Comparison of ENCODE assay signal across 1 cellular context in the genomic region with DNA sequence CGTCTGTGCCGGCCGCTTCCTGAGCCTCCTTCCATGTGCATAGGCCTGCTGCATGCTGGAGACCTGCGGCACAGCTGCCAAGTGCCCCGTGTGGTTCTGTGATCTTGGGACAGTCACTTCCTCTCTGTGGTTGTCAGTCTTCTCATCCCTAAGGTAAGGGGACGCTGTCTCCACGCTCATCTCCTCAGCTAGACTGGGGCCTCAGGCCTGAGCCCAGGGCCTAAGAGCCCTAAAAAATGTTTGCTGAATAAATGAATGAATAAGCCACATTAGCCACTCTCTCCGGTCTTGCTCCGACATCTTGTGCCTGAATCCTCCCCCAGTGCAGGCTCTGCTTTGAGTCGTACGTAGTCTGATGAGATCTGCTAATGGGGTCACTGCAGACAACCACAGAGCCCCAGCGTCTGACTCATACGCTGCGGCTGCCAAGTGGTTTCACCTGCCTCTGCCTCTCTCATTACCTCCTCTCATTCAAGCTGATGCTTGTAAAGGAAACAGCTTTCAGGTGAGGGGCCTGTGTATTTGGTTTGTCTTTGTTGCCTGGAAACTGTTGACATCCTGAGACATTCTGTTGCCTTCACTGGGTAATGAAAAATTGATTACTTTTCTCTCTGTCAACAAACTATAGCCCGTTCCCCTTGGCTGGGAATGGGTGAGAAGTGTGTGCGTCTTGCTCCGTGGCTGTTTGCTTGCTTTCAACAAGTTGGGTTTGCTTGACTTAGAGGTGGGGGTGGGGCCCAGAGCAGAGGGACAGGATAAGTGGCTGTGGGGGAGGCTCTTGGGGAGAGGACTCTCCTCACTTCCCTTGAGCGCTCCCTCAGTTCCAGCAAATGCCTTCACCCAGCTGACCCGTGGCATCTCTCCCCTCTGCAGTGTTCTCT.
TF ChIP-seq lines count a peak whose summit lies in the region.

No MANE protein-coding gene starts in this region.

TF ChIP-seq in K562, 482 proteins besides CTCF, POLR2A, EP300 and RAD21 (continued from another document):
- no peak for TF ChIP-seq STAT5B (CRISPR knock-in tag; IDR thresholded peaks at IDR 0.05)
- TF ChIP-seq, protein P1, sequence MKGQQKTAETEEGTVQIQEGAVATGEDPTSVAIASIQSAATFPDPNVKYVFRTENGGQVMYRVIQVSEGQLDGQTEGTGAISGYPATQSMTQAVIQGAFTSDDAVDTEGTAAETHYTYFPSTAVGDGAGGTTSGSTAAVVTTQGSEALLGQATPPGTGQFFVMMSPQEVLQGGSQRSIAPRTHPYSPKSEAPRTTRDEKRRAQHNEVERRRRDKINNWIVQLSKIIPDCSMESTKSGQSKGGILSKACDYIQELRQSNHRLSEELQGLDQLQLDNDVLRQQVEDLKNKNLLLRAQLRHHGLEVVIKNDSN (CRISPR knock-in tag; IDR thresholded peaks at IDR 0.05) = no peak
- TF ChIP-seq, protein P2, sequence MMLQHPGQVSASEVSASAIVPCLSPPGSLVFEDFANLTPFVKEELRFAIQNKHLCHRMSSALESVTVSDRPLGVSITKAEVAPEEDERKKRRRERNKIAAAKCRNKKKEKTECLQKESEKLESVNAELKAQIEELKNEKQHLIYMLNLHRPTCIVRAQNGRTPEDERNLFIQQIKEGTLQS (IDR thresholded peaks at IDR 0.05) = peak; percentile 70
- TF ChIP-seq, protein P2 (CRISPR knock-in tag; conservative IDR thresholded peaks at IDR 0.05) = no peak
- TF ChIP-seq, protein P3, sequence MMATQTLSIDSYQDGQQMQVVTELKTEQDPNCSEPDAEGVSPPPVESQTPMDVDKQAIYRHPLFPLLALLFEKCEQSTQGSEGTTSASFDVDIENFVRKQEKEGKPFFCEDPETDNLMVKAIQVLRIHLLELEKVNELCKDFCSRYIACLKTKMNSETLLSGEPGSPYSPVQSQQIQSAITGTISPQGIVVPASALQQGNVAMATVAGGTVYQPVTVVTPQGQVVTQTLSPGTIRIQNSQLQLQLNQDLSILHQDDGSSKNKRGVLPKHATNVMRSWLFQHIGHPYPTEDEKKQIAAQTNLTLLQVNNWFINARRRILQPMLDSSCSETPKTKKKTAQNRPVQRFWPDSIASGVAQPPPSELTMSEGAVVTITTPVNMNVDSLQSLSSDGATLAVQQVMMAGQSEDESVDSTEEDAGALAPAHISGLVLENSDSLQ (IDR thresholded peaks at IDR 0.05) = peak; percentile 36; the same call in 1 of the 2 replicates
- TF ChIP-seq, protein P4, sequence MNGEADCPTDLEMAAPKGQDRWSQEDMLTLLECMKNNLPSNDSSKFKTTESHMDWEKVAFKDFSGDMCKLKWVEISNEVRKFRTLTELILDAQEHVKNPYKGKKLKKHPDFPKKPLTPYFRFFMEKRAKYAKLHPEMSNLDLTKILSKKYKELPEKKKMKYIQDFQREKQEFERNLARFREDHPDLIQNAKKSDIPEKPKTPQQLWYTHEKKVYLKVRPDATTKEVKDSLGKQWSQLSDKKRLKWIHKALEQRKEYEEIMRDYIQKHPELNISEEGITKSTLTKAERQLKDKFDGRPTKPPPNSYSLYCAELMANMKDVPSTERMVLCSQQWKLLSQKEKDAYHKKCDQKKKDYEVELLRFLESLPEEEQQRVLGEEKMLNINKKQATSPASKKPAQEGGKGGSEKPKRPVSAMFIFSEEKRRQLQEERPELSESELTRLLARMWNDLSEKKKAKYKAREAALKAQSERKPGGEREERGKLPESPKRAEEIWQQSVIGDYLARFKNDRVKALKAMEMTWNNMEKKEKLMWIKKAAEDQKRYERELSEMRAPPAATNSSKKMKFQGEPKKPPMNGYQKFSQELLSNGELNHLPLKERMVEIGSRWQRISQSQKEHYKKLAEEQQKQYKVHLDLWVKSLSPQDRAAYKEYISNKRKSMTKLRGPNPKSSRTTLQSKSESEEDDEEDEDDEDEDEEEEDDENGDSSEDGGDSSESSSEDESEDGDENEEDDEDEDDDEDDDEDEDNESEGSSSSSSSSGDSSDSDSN (IDR thresholded peaks at IDR 0.05; ENCODE audit: borderline replicate concordance in 1 of 2, low read depth in 2 of 2, low read length in 2 of 2) = no peak
- peak; percentile 33; the same call in 1 of the 2 replicates for TF ChIP-seq ZEB2 (IDR thresholded peaks at IDR 0.05)
